In genomic region chr14:103119527-103119926, GRCh38 we compare ENCODE assay signal across 1 cellular context.
TF ChIP-seq lines count a peak whose summit lies in the region.

No MANE protein-coding gene starts in this region.

TF ChIP-seq in K562, 482 proteins besides CTCF, POLR2A, EP300 and RAD21:
- 0 out of 2 replicates have a peak, but pooled peaks have one; percentile 6 for TF ChIP-seq PTTG1 (tag; IDR thresholded peaks at IDR 0.05; ENCODE audit: low read depth)
